ENCODE assay signal across 25 cellular contexts in the genomic region with DNA sequence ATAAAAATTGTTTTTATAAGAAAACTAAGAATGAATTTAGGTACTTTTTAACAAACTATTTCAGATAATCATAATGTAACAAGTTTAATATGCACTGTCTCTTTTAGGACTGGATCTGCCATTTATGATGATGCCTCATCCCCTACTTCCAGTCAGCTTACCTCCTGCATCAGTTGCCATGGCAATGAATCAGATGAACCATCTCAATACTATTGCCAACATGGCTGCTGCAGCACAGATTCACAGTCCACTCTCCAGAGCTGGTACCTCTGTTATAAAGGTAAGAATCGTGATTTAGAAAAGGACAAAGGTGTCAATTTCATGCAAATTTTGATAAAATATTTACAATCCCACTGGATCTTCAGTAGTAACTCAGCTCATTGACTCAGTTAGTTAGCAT.
"Had no signal": no experiment of that assay in that cellular context is flagged by ENCODE, and none has a peak within 500 bp of the region (broad histone marks: within the 10 kb centered on the region; RNA-seq: fewer than 3 reads in every experiment).

No MANE protein-coding gene starts in this region.

- H3K4me1 Mint-ChIP-seq: activated CD4-positive, alpha-beta T cell treated with anti-CD3 and anti-CD28 coated beads for 36 hours; activated naive CD8-positive, alpha-beta T cell treated with anti-CD3 and anti-CD28 coated beads, Interleukin-2, amount 10 ng/mL, durations not matched to agents 7 days and 5 days had no signal

- H3K27ac Mint-ChIP-seq: activated CD4-positive, alpha-beta T cell treated with anti-CD3 and anti-CD28 coated beads for 36 hours; activated CD8-positive, alpha-beta T cell treated with anti-CD3 and anti-CD28 coated beads for 36 hours; activated naive CD8-positive, alpha-beta T cell treated with anti-CD3 and anti-CD28 coated beads, Interleukin-2, amount 10 ng/mL, durations not matched to agents 7 days and 5 days; activated T-cell treated with anti-CD3 and anti-CD28 coated beads, Interleukin-2, amount 50 U/mL, for 72 hours; activated T-helper 2 cell treated with anti-CD3 and anti-CD28 coated beads, Interferon-gamma antibody, Interleukin-2, Interleukin-4, amounts not matched to agents 10 μg/mL and 5 μg/mL and 100 μg/mL, durations not matched to agents 14 hours and 24 hours and 36 hours had no signal

- ATAC-seq: activated CD4-positive, alpha-beta T cell treated with anti-CD3 and anti-CD28 coated beads for 36 hours; activated CD8-positive, alpha-beta T cell treated with anti-CD3 and anti-CD28 coated beads for 36 hours; activated T-cell treated with anti-CD3 and anti-CD28 coated beads, Interleukin-2, amount 50 U/mL, for 72 hours; Panc1 had no signal

- DNase-seq: activated CD4-positive, alpha-beta T cell treated with anti-CD3 and anti-CD28 coated beads for 36 hours; activated CD8-positive, alpha-beta memory T cell treated with anti-CD3 and anti-CD28 coated beads, Interleukin-2, amount 50 U/mL, for 4 hours; activated CD8-positive, alpha-beta T cell treated with anti-CD3 and anti-CD28 coated beads for 36 hours; activated naive CD4-positive, alpha-beta T cell treated with anti-CD3 and anti-CD28 coated beads, Interleukin-2, amount 50 U/mL, for 16 hours; activated naive CD8-positive, alpha-beta T cell treated with anti-CD3 and anti-CD28 coated beads, Interleukin-2, amount 10 ng/mL, durations not matched to agents 7 days and 5 days; activated T-cell treated with anti-CD3 and anti-CD28 coated beads, Interleukin-2, amount 50 U/mL, for 72 hours; adrenal gland; MG63; MV-4-11; NCI-H1092 treated with DMSO at 0.1 percent for 48 hours; NCI-H1417 treated with DMSO at 0.1 percent for 48 hours; NCI-H187; NCI-H2081; NCI-H2171; NCI-H2227 treated with DMSO at 0.1 percent for 48 hours; NCI-H446 treated with DMSO at 0.1 percent for 48 hours; NCI-H524 treated with DMSO at 0.1 percent for 48 hours; NCI-H82; OCI-M1; Right ventricle myocardium superior; SJCRH30; SK-N-SH; T-helper 1 cell had no signal

- H3K4me3 Mint-ChIP-seq: activated CD4-positive, alpha-beta T cell treated with anti-CD3 and anti-CD28 coated beads for 36 hours; activated CD8-positive, alpha-beta T cell treated with anti-CD3 and anti-CD28 coated beads for 36 hours; activated naive CD8-positive, alpha-beta T cell treated with anti-CD3 and anti-CD28 coated beads, Interleukin-2, amount 10 ng/mL, durations not matched to agents 7 days and 5 days; activated T-cell treated with anti-CD3 and anti-CD28 coated beads, Interleukin-2, amount 50 U/mL, for 72 hours had no signal

- H3K9me3 Mint-ChIP-seq: activated naive CD8-positive, alpha-beta T cell treated with anti-CD3 and anti-CD28 coated beads, Interleukin-2, amount 10 ng/mL, durations not matched to agents 7 days and 5 days; activated T-helper 2 cell treated with anti-CD3 and anti-CD28 coated beads, Interferon-gamma antibody, Interleukin-2, Interleukin-4, amounts not matched to agents 10 μg/mL and 5 μg/mL and 100 μg/mL, durations not matched to agents 14 hours and 24 hours and 36 hours had no signal

- H3K27me3 Mint-ChIP-seq: activated CD4-positive, alpha-beta T cell treated with anti-CD3 and anti-CD28 coated beads for 36 hours; activated CD8-positive, alpha-beta T cell treated with anti-CD3 and anti-CD28 coated beads for 36 hours; activated naive CD8-positive, alpha-beta T cell treated with anti-CD3 and anti-CD28 coated beads, Interleukin-2, amount 10 ng/mL, durations not matched to agents 7 days and 5 days had no signal

- H3K36me3 Mint-ChIP-seq: activated naive CD8-positive, alpha-beta T cell treated with anti-CD3 and anti-CD28 coated beads, Interleukin-2, amount 10 ng/mL, durations not matched to agents 7 days and 5 days had no signal
